In genomic region chr17:81517009-81517338, GRCh38 we compare ENCODE assay signal across 9 cellular contexts. TPM values are rescaled to one million over a fixed set of nuclear protein-coding genes. Genes with fewer than 3 reads are reported as not detected.
A peak's percentile ranks its signal among the peaks of the same experiment; 100 is the strongest.
DNase-seq lines count a peak whose midpoint lies in the region; ATAC-seq, FAIRE-seq and TF ChIP-seq lines count a peak whose summit lies in the region.
"Had no signal": no experiment of that assay in that cellular context is flagged by ENCODE, and none has a peak within 500 bp of the region (broad histone marks: within the 10 kb centered on the region; RNA-seq: fewer than 3 reads in every experiment).

No MANE protein-coding gene starts in this region.

- H3K9me3 ChIP-seq in K562 (replicated peaks; ENCODE audit: control insufficient read depth, insufficient read depth, low read depth, low read length) = no peaks in the 10 kb centered on the region
- no peaks in the 10 kb centered on the region for H3K9me3 ChIP-seq in mesodermal cell (ENCODE audit: control insufficient read depth, low read length)
- H3K9me3 ChIP-seq in upper lobe of right lung = no peaks in the 10 kb centered on the region
- H3K9me3 ChIP-seq: BE2C had no signal

- ATAC-seq in Right ventricle myocardium inferior = no peak
- no peak for ATAC-seq in K562
- no peak for ATAC-seq in upper lobe of right lung
- no peak for ATAC-seq in HG03442 (IDR thresholded peaks at IDR 0.05; ENCODE audit: unreplicated experiment)

- peak; percentile 42 for DNase-seq in Right ventricle myocardium inferior (ENCODE audit: missing footprints)
- no peak for DNase-seq in cardiac septum (ENCODE audit: low spot score)
- no peak for DNase-seq in K562 (ENCODE audit: extremely low read depth in 1 of 4, low spot score in 3 of 4)
- DNase-seq in upper lobe of right lung = no peak
- DNase-seq in HEK293T (ENCODE audit: extremely low spot score) = no peak
- no peak for DNase-seq in mucosa of gallbladder (ENCODE audit: low spot score)
- DNase-seq: BE2C had no signal

- POLR2A ChIA-PET in K562 (lab: Yijun Ruan, JAX) (no interaction called here), HEK293T (lab: Yijun Ruan, JAX) (interaction anchor here (0.8 to 7.5 kb wide), 2 partner anchors 19 to 26 kb away, joined by 3 to 66 read pairs; no protein-coding TSS in a partner anchor)

- H3K36me3 ChIP-seq in K562 (ENCODE audit: control insufficient read depth, insufficient read depth, low read length) (peaks cover 4% of the 10 kb centered on the region; the same call in 1 of the 3 replicates), mesodermal cell (ENCODE audit: control insufficient read depth, insufficient read depth, low read length) (peaks cover 4% of the 10 kb centered on the region), upper lobe of right lung (peaks cover 2% of the 10 kb centered on the region)

- no peak for TF ChIP-seq CTCF in K562 (IDR thresholded peaks at IDR 0.05 in 2 of 3, conservative IDR thresholded peaks at IDR 0.05 in 1 of 3; ENCODE audit: insufficient read depth in 2 of 3, low read depth in 1 of 3, low read length in 3 of 3)
- no peak for TF ChIP-seq CTCF in upper lobe of right lung (IDR thresholded peaks at IDR 0.05)

- H3K9ac ChIP-seq in K562 (ENCODE audit: insufficient read depth in 1 of 2, low read depth in 2 of 2, low read length in 2 of 2) = peak overlapping the region in 1 of 2 experiments; percentile 74; a peak in 2 of 4 replicates

- no peak overlapping the region for H3K4me3 ChIP-seq in K562
- H3K4me3 ChIP-seq in mesodermal cell (ENCODE audit: extremely low read depth, insufficient read depth, low read length, poor library complexity, severe bottlenecking) = peak overlapping the region; percentile 61
- no peak overlapping the region for H3K4me3 ChIP-seq in upper lobe of right lung

- in situ Hi-C loops in K562 (cut with MboI) = no loop called here

- 65% methylated on average over 7 of the region's 9 CpGs for WGBS in K562 (ENCODE audit: insufficient coverage, low coverage, missing lambda C conversion rate)
- 92 to 95% methylated on average over 7 to 8 of the region's 9 CpGs for WGBS in mesodermal cell (ENCODE audit: insufficient coverage in 2 of 2), 2 experiments

- intact Hi-C loops in Right ventricle myocardium inferior (cut with DNase I) (loop anchor here (5.0 kb wide), 1 partner anchor 35 kb away; the partner anchor contains the start of gene FAAP100), cardiac septum (cut with DNase I) (no loop called here), K562 (cut with micrococcal nuclease) (no loop called here), upper lobe of right lung (cut with DNase I) (no loop called here)

- CTCF ChIA-PET in K562 (lab: Yijun Ruan, JAX; ENCODE audit: low intra/inter-chr PET ratio) = no interaction called here
- CTCF ChIA-PET in HEK293T (lab: Yijun Ruan, JAX) = no interaction called here

- BruUV-seq in K562 (replicated peaks; lab: Mats Ljungman, UMichigan) = no TSS peak

- peaks cover 3% of the 10 kb centered on the region for H4K20me1 ChIP-seq in K562 (replicated peaks; ENCODE audit: control insufficient read depth, insufficient read depth, low read length)

- no peak overlapping the region for H2AFZ ChIP-seq in K562 (ENCODE audit: low read depth, low read length)

- peaks cover 7% of the 10 kb centered on the region for H3K79me2 ChIP-seq in K562 (ENCODE audit: control insufficient read depth, insufficient read depth, low read length)

- H3K9me1 ChIP-seq in K562 (ENCODE audit: control insufficient read depth, insufficient read depth, low read length) = no peaks in the 10 kb centered on the region

- no peak overlapping the region for H3K4me2 ChIP-seq in K562 (ENCODE audit: insufficient read depth, low read length)

- no peak for TF ChIP-seq RAD21 in K562 (CRISPR knock-in tag; conservative IDR thresholded peaks at IDR 0.05 in 1 of 2, IDR thresholded peaks at IDR 0.05 in 1 of 2)

- H3K27me3 ChIP-seq in K562 (ENCODE audit: control insufficient read depth in 2 of 2, insufficient read depth in 2 of 2, low read length in 2 of 2) (no peaks in the 10 kb centered on the region), upper lobe of right lung (no peaks in the 10 kb centered on the region)
- H3K27me3 ChIP-seq: BE2C had no signal

- FAIRE-seq in K562 (lab: Jason Lieb, UNC) = no peak

- TF ChIP-seq EP300 in K562 (IDR thresholded peaks at IDR 0.05; ENCODE audit: low read length) = no peak

- H3K4me1 ChIP-seq in K562 (replicated peaks in 1 of 2; ENCODE audit: control insufficient read depth in 2 of 2, insufficient read depth in 2 of 2, low read length in 2 of 2) (peaks cover 12 to 71% of the 10 kb centered on the region in 2 experiments; a peak in 4 of 5 replicates), mesodermal cell (ENCODE audit: control insufficient read depth, insufficient read depth, low read length, poor library complexity, severe bottlenecking) (peaks cover 38% of the 10 kb centered on the region), upper lobe of right lung (peaks cover 50% of the 10 kb centered on the region)
- H3K4me1 ChIP-seq: BE2C had no signal

- no peak for TF ChIP-seq POLR2A in K562 (conservative IDR thresholded peaks at IDR 0.05)

- H3K27ac ChIP-seq in K562 (ENCODE audit: extremely low read depth, low read depth, low read length) (no peak overlapping the region), mesodermal cell (ENCODE audit: low read depth, low read length, severe bottlenecking) (no peak overlapping the region), upper lobe of right lung (peak overlapping the region; percentile 98)

RNA-seq across cellular contexts. Expression of gene ACTG1, which starts 4.4 kb away (rescaled TPM):
- total RNA-seq in Right ventricle myocardium inferior (468 TPM), cardiac septum (634 TPM), K562 (2014; rRNA removed) (1,572 and 2,328 TPM in 2 replicates), K562 (2014; rRNA removed; fragmentation: Illumina TruSeq; extraction: Trizol) (512 and 566 TPM in 2 replicates), K562 (2015; rRNA removed; fragmentation: Illumina TruSeq; extraction: Trizol) (568 and 574 TPM in 2 replicates), K562 (2021) (1,775 and 1,801 TPM in 2 replicates), upper lobe of right lung (2,193 TPM), mucosa of gallbladder (2,344 TPM)
- total RNA-seq in K562 (2011; cell fraction: chromatin; rRNA removed; ENCODE audit: low replicate concordance) = 264 and 482 TPM in 2 replicates
- total RNA-seq in K562 (2011; cell fraction: nucleolus; rRNA removed) = 393 and 500 TPM in 2 replicates
- 388 and 427 TPM in 2 replicates for total RNA-seq in K562 (2011; cell fraction: nucleoplasm; rRNA removed)
- polyA plus RNA-seq in K562 (2011; rRNA removed) (224 and 602 TPM in 2 replicates), K562 (2014; fragmentation: Illumina TruSeq; extraction: Trizol) (990 and 2,987 TPM in 2 replicates), K562 (2014; fragmentation: Nextera tagmentation; extraction: Ambion mirVana) (100 to 1,000 TPM; 259 to 386 TPM), K562 (2014; rRNA removed) (831 and 1,109 TPM in 2 replicates)
- polyA plus RNA-seq in K562 (2011; cell fraction: cytosol; rRNA removed) = 901 and 1,415 TPM in 2 replicates
- 1,206 and 1,333 TPM in 2 replicates for polyA plus RNA-seq in K562 (2011; cell fraction: nucleus; rRNA removed)
- 1,311 and 3,206 TPM in 2 replicates for polyA plus RNA-seq in K562 (2012)
- 205 and 410 TPM in 2 replicates for polyA minus RNA-seq in K562 (2011; rRNA and poly(A)+ RNA removed)
- 580 and 1,178 TPM in 2 replicates for polyA minus RNA-seq in K562 (2011; cell fraction: cytosol; rRNA and poly(A)+ RNA removed)
- polyA minus RNA-seq in K562 (2011; cell fraction: nucleus; rRNA and poly(A)+ RNA removed) = 230 and 388 TPM in 2 replicates
- 2,748 TPM for polyA plus RNA-seq in mesodermal cell (2013, experiment 1 of 2)
- polyA plus RNA-seq in mesodermal cell (2013, experiment 2 of 2) = 2,271 TPM

RNA-seq across cellular contexts. Expression of gene FSCN2, which starts 11.2 kb away (rescaled TPM):
- total RNA-seq in Right ventricle myocardium inferior (0.19 TPM), cardiac septum (1.1 TPM), K562 (2014; rRNA removed) (not detected in 2 replicates), K562 (2014; rRNA removed; fragmentation: Illumina TruSeq; extraction: Trizol) (not detected in 2 replicates), K562 (2015; rRNA removed; fragmentation: Illumina TruSeq; extraction: Trizol) (not detected in 2 replicates), K562 (2021) (not detected in 2 replicates), upper lobe of right lung (3.6 TPM), mucosa of gallbladder (1.4 TPM)
- 0.23 TPM in 1 of 2 replicates, not detected in the other for total RNA-seq in K562 (2011; cell fraction: chromatin; rRNA removed; ENCODE audit: low replicate concordance)
- 0.26 and 0.33 TPM in 2 replicates for total RNA-seq in K562 (2011; cell fraction: nucleolus; rRNA removed)
- 0.37 TPM in 1 of 2 replicates, not detected in the other for total RNA-seq in K562 (2011; cell fraction: nucleoplasm; rRNA removed)
- polyA plus RNA-seq in K562 (2011; rRNA removed) (not detected in 2 replicates), K562 (2014; fragmentation: Illumina TruSeq; extraction: Trizol) (not detected in 2 replicates), K562 (2014; fragmentation: Nextera tagmentation; extraction: Ambion mirVana) (not detected), K562 (2014; rRNA removed) (0.08 TPM in 1 of 2 replicates, not detected in the other)
- not detected in 2 replicates for polyA plus RNA-seq in K562 (2011; cell fraction: cytosol; rRNA removed)
- polyA plus RNA-seq in K562 (2011; cell fraction: nucleus; rRNA removed) = 0.14 TPM in 1 of 2 replicates, not detected in the other
- polyA plus RNA-seq in K562 (2012) = 0.25 and 0.30 TPM in 2 replicates
- not detected in 2 replicates for polyA minus RNA-seq in K562 (2011; rRNA and poly(A)+ RNA removed)
- polyA minus RNA-seq in K562 (2011; cell fraction: cytosol; rRNA and poly(A)+ RNA removed) = not detected in 2 replicates
- 0.13 TPM in 1 of 2 replicates, not detected in the other for polyA minus RNA-seq in K562 (2011; cell fraction: nucleus; rRNA and poly(A)+ RNA removed)
- polyA plus RNA-seq in mesodermal cell (2013, experiment 1 of 2) = 0.29 TPM
- 0.20 TPM for polyA plus RNA-seq in mesodermal cell (2013, experiment 2 of 2)

RNA-seq across cellular contexts. Expression of gene FAAP100, which starts 35.2 kb away (rescaled TPM):
- 14.8 TPM for total RNA-seq in Right ventricle myocardium inferior
- 13.6 TPM for total RNA-seq in cardiac septum
- 44.9 and 197 TPM in 2 replicates for total RNA-seq in K562 (2011; cell fraction: chromatin; rRNA removed; ENCODE audit: low replicate concordance)
- 108 and 129 TPM in 2 replicates for total RNA-seq in K562 (2011; cell fraction: nucleolus; rRNA removed)
- total RNA-seq in K562 (2011; cell fraction: nucleoplasm; rRNA removed) = 63.6 and 65.2 TPM in 2 replicates
- 33.2 and 39.0 TPM in 2 replicates for total RNA-seq in K562 (2014; rRNA removed)
- 3.9 and 8.6 TPM in 2 replicates for total RNA-seq in K562 (2014; rRNA removed; fragmentation: Illumina TruSeq; extraction: Trizol)
- total RNA-seq in K562 (2015; rRNA removed; fragmentation: Illumina TruSeq; extraction: Trizol) = 18.9 and 20.9 TPM in 2 replicates
- total RNA-seq in K562 (2021) = 51.2 and 52.5 TPM in 2 replicates
- 12.6 and 15.2 TPM in 2 replicates for polyA plus RNA-seq in K562 (2011; rRNA removed)
- polyA plus RNA-seq in K562 (2011; cell fraction: cytosol; rRNA removed) = 18.3 and 47.5 TPM in 2 replicates
- 42.7 and 112 TPM in 2 replicates for polyA plus RNA-seq in K562 (2011; cell fraction: nucleus; rRNA removed)
- polyA plus RNA-seq in K562 (2012) = 22.5 and 27.7 TPM in 2 replicates
- polyA plus RNA-seq in K562 (2014; fragmentation: Illumina TruSeq; extraction: Trizol) = 7.6 and 25.3 TPM in 2 replicates
- under 1 TPM; 0.31 to 0.69 TPM for polyA plus RNA-seq in K562 (2014; fragmentation: Nextera tagmentation; extraction: Ambion mirVana)
- 38.6 and 42.4 TPM in 2 replicates for polyA plus RNA-seq in K562 (2014; rRNA removed)
- 4.7 and 7.0 TPM in 2 replicates for polyA minus RNA-seq in K562 (2011; rRNA and poly(A)+ RNA removed)
- 19.5 and 23.0 TPM in 2 replicates for polyA minus RNA-seq in K562 (2011; cell fraction: cytosol; rRNA and poly(A)+ RNA removed)
- polyA minus RNA-seq in K562 (2011; cell fraction: nucleus; rRNA and poly(A)+ RNA removed) = 58.6 and 62.1 TPM in 2 replicates
- polyA plus RNA-seq in mesodermal cell (2013, experiment 1 of 2) = 19.1 TPM
- polyA plus RNA-seq in mesodermal cell (2013, experiment 2 of 2) = 15.6 TPM
- total RNA-seq in upper lobe of right lung = 27.3 TPM
- total RNA-seq in mucosa of gallbladder = 37.0 TPM
